ENCODE assay signal across 8 cellular contexts in the genomic region with DNA sequence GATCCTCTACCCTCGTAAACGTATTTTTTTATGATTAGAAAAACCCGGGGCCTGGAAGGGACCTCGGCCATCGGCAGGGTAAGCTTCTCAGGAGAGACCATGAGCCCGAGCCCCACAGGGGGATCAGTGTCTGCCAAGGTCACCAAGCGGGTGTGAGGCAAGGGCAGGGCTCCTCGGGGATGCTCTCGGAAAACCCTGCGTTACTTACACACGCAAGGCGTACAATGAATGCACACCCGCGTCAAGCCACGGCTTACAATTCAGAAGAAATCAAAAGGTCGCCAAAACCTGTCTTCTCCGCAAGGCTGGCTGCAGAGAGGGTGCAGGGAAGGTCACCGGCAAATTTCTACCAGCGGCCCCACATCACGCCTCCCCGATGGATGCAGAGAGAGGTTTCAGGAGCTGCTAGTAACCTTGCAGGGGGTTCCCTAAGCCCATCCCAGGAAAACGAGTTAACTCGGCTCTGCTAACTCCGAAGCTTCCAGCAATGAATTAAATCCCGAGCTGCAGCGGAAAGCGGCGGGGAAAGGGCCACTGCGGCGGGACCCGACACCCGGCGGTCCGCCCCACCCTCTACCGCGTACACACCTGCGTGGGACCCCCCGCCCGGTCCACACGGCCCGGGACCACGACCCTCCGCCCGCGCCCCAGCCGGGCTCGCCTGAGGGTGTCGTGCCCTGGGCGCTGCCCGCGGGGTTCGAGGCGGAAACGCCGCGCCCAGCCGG.
DNase-seq lines count a peak whose midpoint lies in the region; ATAC-seq and TF ChIP-seq lines count a peak whose summit lies in the region.

No MANE protein-coding gene starts in this region.

- no peaks in the 10 kb centered on the region for H3K36me3 ChIP-seq in RWPE2 (ENCODE audit: low read depth)
- H3K36me3 ChIP-seq in adipocyte (ENCODE audit: control insufficient read depth, insufficient read depth, low read length, severe bottlenecking) = no peaks in the 10 kb centered on the region

- H3K4me1 ChIP-seq in RWPE2 (ENCODE audit: insufficient read depth, poor library complexity, severe bottlenecking) (peaks cover 33% of the 10 kb centered on the region), adipocyte (ENCODE audit: control insufficient read depth, insufficient read depth, low read length) (peaks cover 52% of the 10 kb centered on the region)

- peak; percentile 5 for ATAC-seq in GM19455 (IDR thresholded peaks at IDR 0.05; ENCODE audit: unreplicated experiment)
- 0 out of 3 replicates have a peak, but pooled peaks have one; percentile 3 for ATAC-seq in RWPE2 (ENCODE audit: low read depth)
- ATAC-seq in HG02610 (IDR thresholded peaks at IDR 0.05; ENCODE audit: unreplicated experiment) = no peak
- ATAC-seq in HG02623 (IDR thresholded peaks at IDR 0.05; ENCODE audit: unreplicated experiment) = no peak

- H3K9me3 ChIP-seq in RWPE2 (ENCODE audit: severe bottlenecking) = no peaks in the 10 kb centered on the region
- H3K9me3 ChIP-seq in adipocyte (ENCODE audit: control insufficient read depth, low read length) = no peaks in the 10 kb centered on the region

- peak overlapping the region; percentile 91 for H3K9ac ChIP-seq in adipocyte (ENCODE audit: low read length)

- POLR2A ChIA-PET in AG04449 (lab: Yijun Ruan, JAX) = interaction anchor here (0.6 to 2.8 kb wide), 5 partner anchors 9 to 192 kb away, joined by 3 to 7 read pairs (median 3); no protein-coding TSS in a partner anchor

- peak overlapping the region; percentile 64 for H3K4me3 ChIP-seq in AG04449 (ENCODE audit: low read depth, low read length)
- H3K4me3 ChIP-seq in RWPE2 (ENCODE audit: severe bottlenecking) = peak overlapping the region; percentile 90
- peak overlapping the region; percentile 88 for H3K4me3 ChIP-seq in adipocyte (ENCODE audit: low read length)
- H3K4me3 ChIP-seq in iPS-11a (ENCODE audit: low read depth, low read length) = peak overlapping the region; percentile 69
- peak overlapping the region; percentile 58 to 90 (median 77) for H3K4me3 ChIP-seq in skin epidermis

- no peaks in the 10 kb centered on the region for H3K27me3 ChIP-seq in RWPE2 (ENCODE audit: insufficient read depth, poor library complexity, severe bottlenecking)
- no peaks in the 10 kb centered on the region for H3K27me3 ChIP-seq in adipocyte (replicated peaks; ENCODE audit: control insufficient read depth, insufficient read depth, low read length)

- DNase-seq in AG04449 (ENCODE audit: low read depth, low spot score) (no peak), RWPE2 (ENCODE audit: low spot score) (no peak), adipocyte (ENCODE audit: low read depth) (peak; percentile 53)

- H3K27ac ChIP-seq in RWPE2 (ENCODE audit: poor library complexity, severe bottlenecking) = peak overlapping the region; percentile 70
- H3K27ac ChIP-seq in skin epidermis = peak overlapping the region; percentile 40 to 91 (median 81)

- TF ChIP-seq CTCF in AG04449 (IDR thresholded peaks at IDR 0.05; ENCODE audit: insufficient read depth, low read length, missing control alignments) (no peak), RWPE2 (IDR thresholded peaks at IDR 0.05; ENCODE audit: poor library complexity, severe bottlenecking) (no peak)

- CTCF ChIA-PET in AG04449 (lab: Yijun Ruan, JAX) = interaction anchor here (0.6 to 7.9 kb wide), 27 partner anchors 9 to 218 kb away, joined by 3 to 100 read pairs (median 6); a partner anchor contains a TSS

Comparison
In these comparisons a context has a peak if more than half of its experiments do, and no peak if none do; other contexts are left out.
1. ATAC-seq: peak in GM19455 (single experiment) and RWPE2 (single experiment); none in HG02610 (single experiment) and HG02623 (single experiment).
2. Peak in every context shown above with its lines, with median percentiles within 50 percentile points of each other: H3K4me3 ChIP-seq.